ENCODE assay signal across 22 cellular contexts in genomic region chr4:3200423-3201090, GRCh38. TPM values are rescaled to one million over a fixed set of nuclear protein-coding genes. Genes with fewer than 3 reads are reported as not detected.
DNase-seq lines count a peak whose midpoint lies in the region; ATAC-seq and TF ChIP-seq lines count a peak whose summit lies in the region.
"Had no signal": no experiment of that assay in that cellular context is flagged by ENCODE, and none has a peak within 500 bp of the region (broad histone marks: within the 10 kb centered on the region; RNA-seq: fewer than 3 reads in every experiment).

No MANE protein-coding gene starts in this region.

- H3K36me3 Mint-ChIP-seq in CD14-positive monocyte (peaks cover 72 to 82% of the 10 kb centered on the region in 2 donors), endodermal cell (ENCODE audit: low read depth) (peaks cover 40% of the 10 kb centered on the region)

- in situ Hi-C loops in IMR-90 (cut with MboI; ENCODE audit: low sequenced_read_pairs) = no loop called here

- H2AK5ac ChIP-seq in IMR-90 (ENCODE audit: low read depth, low read length) = no peak overlapping the region

- H3K9me1 ChIP-seq in IMR-90 (ENCODE audit: insufficient read depth, low read length) = peaks cover 16% of the 10 kb centered on the region

- no peak overlapping the region for H2BK20ac ChIP-seq in IMR-90 (ENCODE audit: low read depth, low read length)

- ATAC-seq in IMR-90 (ENCODE audit: low read depth) (no peak), sciatic nerve (no peak), HG03025 (IDR thresholded peaks at IDR 0.05; ENCODE audit: low FRiP score, unreplicated experiment) (no peak)
- ATAC-seq: activated CD4-positive, alpha-beta T cell treated with anti-CD3 and anti-CD28 coated beads for 36 hours; body of pancreas; HCT116 had no signal

- POLR2A ChIA-PET in IMR-90 (lab: Charles Lee; ENCODE audit: unreplicated experiment) = no interaction called here

- no peak overlapping the region for H3K4ac ChIP-seq in IMR-90 (ENCODE audit: low read depth, low read length)

- intact Hi-C loops in CD14-positive monocyte (cut with micrococcal nuclease) = no loop called here
- intact Hi-C loops in IMR-90 (cut with micrococcal nuclease) = no loop called here
- intact Hi-C loops in sciatic nerve (cut with DNase I) = no loop called here

- TSS peak; percentile 10 for BruUV-seq in IMR-90 (replicated peaks; lab: Mats Ljungman, UMichigan)

- H2AK9ac ChIP-seq in IMR-90 (replicated peaks; ENCODE audit: low read depth, low read length, poor library complexity) = no peak overlapping the region

- DNase-seq in CD14-positive monocyte (ENCODE audit: low spot score) (no peak), IMR-90 (no peak), endodermal cell (peak; percentile 34), sciatic nerve (ENCODE audit: low spot score) (peak; percentile 48), Ammon's horn (ENCODE audit: low spot score) (no peak), RPMI8226 (no peak)
- DNase-seq in effector memory CD4-positive, alpha-beta T cell = no peak
- DNase-seq: activated CD4-positive, alpha-beta T cell treated with anti-CD3 and anti-CD28 coated beads for 36 hours; activated naive CD8-positive, alpha-beta T cell treated with anti-CD3 and anti-CD28 coated beads, Interleukin-2, amount 10 ng/mL, durations not matched to agents 7 days and 5 days; CD8-positive, alpha-beta memory T cell; DMS153; GF-D8; glutamatergic neuron; KBM-7; left cardiac atrium; NCI-H187 treated with DMSO at 0.1 percent for 48 hours; nephron progenitor cell; sigmoid colon had no signal

- H3K27me3 Mint-ChIP-seq in CD14-positive monocyte (ENCODE audit: low read depth in 3 of 3) (peaks cover 0 to 2% (median 0%) of the 10 kb centered on the region in 3 donors), endodermal cell (ENCODE audit: insufficient read depth) (no peaks in the 10 kb centered on the region)
- H3K27me3 Mint-ChIP-seq: activated CD4-positive, alpha-beta T cell treated with anti-CD3 and anti-CD28 coated beads for 36 hours; activated naive CD8-positive, alpha-beta T cell treated with anti-CD3 and anti-CD28 coated beads, Interleukin-2, amount 10 ng/mL, durations not matched to agents 7 days and 5 days; CD8-positive, alpha-beta memory T cell had no signal

- H2AFZ ChIP-seq in IMR-90 (replicated peaks; ENCODE audit: low read length, poor library complexity) = no peak overlapping the region

- H3K4me1 Mint-ChIP-seq in CD14-positive monocyte (peaks cover 32% of the 10 kb centered on the region), endodermal cell (no peaks in the 10 kb centered on the region)

- H3K27me3 ChIP-seq in IMR-90 (ENCODE audit: control insufficient read depth, insufficient read depth, low read length) (no peaks in the 10 kb centered on the region), endodermal cell (ENCODE audit: control insufficient read depth, insufficient read depth, low read length, poor library complexity, severe bottlenecking) (no peaks in the 10 kb centered on the region)
- H3K27me3 ChIP-seq in effector memory CD4-positive, alpha-beta T cell (replicated peaks; ENCODE audit: control insufficient read depth, insufficient read depth, low read length, poor library complexity, severe bottlenecking) = no peaks in the 10 kb centered on the region
- H3K27me3 ChIP-seq: body of pancreas, sigmoid colon had no signal

- H3K9me3 Mint-ChIP-seq in CD14-positive monocyte (no peaks in the 10 kb centered on the region), endodermal cell (no peaks in the 10 kb centered on the region)
- H3K9me3 Mint-ChIP-seq: activated naive CD8-positive, alpha-beta T cell treated with anti-CD3 and anti-CD28 coated beads, Interleukin-2, amount 10 ng/mL, durations not matched to agents 7 days and 5 days; CD8-positive, alpha-beta memory T cell; mesothelial cell of epicardium; nephron progenitor cell had no signal

- H4K8ac ChIP-seq in IMR-90 (ENCODE audit: low read depth in 2 of 2, low read length in 2 of 2) = no peak overlapping the region

- H3K27ac Mint-ChIP-seq in CD14-positive monocyte (peak overlapping the region in 4 of 7 donors; percentile 21 to 98 (median 74)), endodermal cell (no peak overlapping the region)
- H3K27ac Mint-ChIP-seq: activated CD4-positive, alpha-beta T cell treated with anti-CD3 and anti-CD28 coated beads for 36 hours; activated naive CD8-positive, alpha-beta T cell treated with anti-CD3 and anti-CD28 coated beads, Interleukin-2, amount 10 ng/mL, durations not matched to agents 7 days and 5 days; mesothelial cell of epicardium had no signal

- H3K36me3 ChIP-seq in IMR-90 (ENCODE audit: control insufficient read depth, insufficient read depth, low read length) (peaks cover 18% of the 10 kb centered on the region; the same call in 1 of the 2 replicates), endodermal cell (ENCODE audit: control insufficient read depth, insufficient read depth, low read length) (peaks cover 74% of the 10 kb centered on the region)
- H3K36me3 ChIP-seq in effector memory CD4-positive, alpha-beta T cell (ENCODE audit: control insufficient read depth, insufficient read depth, low read length) = no peaks in the 10 kb centered on the region

- H2BK5ac ChIP-seq in IMR-90 (ENCODE audit: low read depth, low read length, poor library complexity, severe bottlenecking) = no peak overlapping the region

- H3K18ac ChIP-seq in IMR-90 (ENCODE audit: low read depth, low read length) = no peak overlapping the region

- H3K4me1 ChIP-seq in IMR-90 (ENCODE audit: control insufficient read depth, insufficient read depth, low read length) (peaks cover 18% of the 10 kb centered on the region), endodermal cell (ENCODE audit: control insufficient read depth, insufficient read depth, low read length) (no peaks in the 10 kb centered on the region)
- H3K4me1 ChIP-seq in effector memory CD4-positive, alpha-beta T cell (ENCODE audit: control insufficient read depth, insufficient read depth, low read length, poor library complexity, severe bottlenecking) = peaks cover 43% of the 10 kb centered on the region

- H4K91ac ChIP-seq in IMR-90 (ENCODE audit: insufficient read depth, low read depth, low read length) = no peak overlapping the region

- peaks cover 13% of the 10 kb centered on the region; the same call in 1 of the 2 replicates for H4K20me1 ChIP-seq in IMR-90 (ENCODE audit: insufficient read depth, low read length)

- dilution Hi-C loops in IMR-90 (cut with HindIII; ENCODE audit: low sequenced_read_pairs, unreplicated experiment) = no loop called here

- no peak overlapping the region for H3K27ac ChIP-seq in IMR-90 (ENCODE audit: insufficient read depth, low read length)
- H3K27ac ChIP-seq in endodermal cell (ENCODE audit: low read depth, low read length) = no peak overlapping the region
- H3K27ac ChIP-seq in effector memory CD4-positive, alpha-beta T cell (ENCODE audit: insufficient read depth, low read length, poor library complexity, severe bottlenecking) = no peak overlapping the region

- no peak overlapping the region for H3K4me3 Mint-ChIP-seq in CD14-positive monocyte
- no peak overlapping the region for H3K4me3 Mint-ChIP-seq in endodermal cell
- H3K4me3 Mint-ChIP-seq: activated CD4-positive, alpha-beta T cell treated with anti-CD3 and anti-CD28 coated beads for 36 hours; activated naive CD8-positive, alpha-beta T cell treated with anti-CD3 and anti-CD28 coated beads, Interleukin-2, amount 10 ng/mL, durations not matched to agents 7 days and 5 days; mesothelial cell of epicardium; nephron progenitor cell had no signal

- H2BK120ac ChIP-seq in IMR-90 (ENCODE audit: low read depth, low read length) = no peak overlapping the region

- no peak overlapping the region for H3K9ac ChIP-seq in IMR-90 (ENCODE audit: low read depth, low read length)
- H3K9ac ChIP-seq in endodermal cell (ENCODE audit: extremely low read depth, low read length, poor library complexity, severe bottlenecking) = no peak overlapping the region

- H2BK15ac ChIP-seq in IMR-90 (ENCODE audit: low read depth, low read length) = no peak overlapping the region

- no peak for TF ChIP-seq RAD21 in IMR-90 (IDR thresholded peaks at IDR 0.05; ENCODE audit: low read length)

- CTCF ChIA-PET in IMR-90 (lab: Yijun Ruan, JAX) = interaction anchor here (0.6 to 1.6 kb wide), 3 partner anchors 9 to 314 kb away, joined by 3 read pairs; no protein-coding TSS in a partner anchor

- no peak for TF ChIP-seq CTCF in CD14-positive monocyte (IDR thresholded peaks at IDR 0.05)
- TF ChIP-seq CTCF in IMR-90 (conservative IDR thresholded peaks at IDR 0.05; ENCODE audit: low read depth, low read length) = no peak
- TF ChIP-seq CTCF in endodermal cell (conservative IDR thresholded peaks at IDR 0.05) = no peak

- peak overlapping the region; percentile 32; the same call in 1 of the 2 replicates for H3K14ac ChIP-seq in IMR-90 (replicated peaks; ENCODE audit: low read depth, low read length)

- H3K23ac ChIP-seq in IMR-90 (ENCODE audit: low read depth, low read length) = no peak overlapping the region

- H3K4me3 ChIP-seq in IMR-90 (ENCODE audit: insufficient read depth, low read depth, low read length) = no peak overlapping the region
- no peak overlapping the region for H3K4me3 ChIP-seq in endodermal cell (ENCODE audit: low read length)
- H3K4me3 ChIP-seq in effector memory CD4-positive, alpha-beta T cell (ENCODE audit: insufficient read depth, low read depth, low read length, poor library complexity, severe bottlenecking) = no peak overlapping the region
- H3K4me3 ChIP-seq: body of pancreas, sigmoid colon had no signal

- no peaks in the 10 kb centered on the region for H3K9me3 ChIP-seq in IMR-90 (ENCODE audit: control insufficient read depth, insufficient read depth, low read length)
- H3K9me3 ChIP-seq in endodermal cell (ENCODE audit: control insufficient read depth, low read length) = no peaks in the 10 kb centered on the region
- H3K9me3 ChIP-seq in effector memory CD4-positive, alpha-beta T cell (ENCODE audit: control insufficient read depth, low read length) = no peaks in the 10 kb centered on the region
- H3K9me3 ChIP-seq: body of pancreas, sigmoid colon had no signal

- no peak overlapping the region for H3K56ac ChIP-seq in IMR-90 (ENCODE audit: extremely low read depth, insufficient read depth, low read length)

- no peak overlapping the region for H4K5ac ChIP-seq in IMR-90 (ENCODE audit: low read depth, low read length)

- no peak overlapping the region for H3K4me2 ChIP-seq in IMR-90 (ENCODE audit: low read depth, low read length)

- peaks cover 0 to 14% of the 10 kb centered on the region in 2 experiments; a peak in 3 of 4 replicates for H3K79me1 ChIP-seq in IMR-90 (ENCODE audit: low read depth in 1 of 2, low read length in 2 of 2)

- TF ChIP-seq POLR2A in IMR-90 (IDR thresholded peaks at IDR 0.05; ENCODE audit: low read depth, low read length) = no peak

- WGBS in IMR-90 (ENCODE audit: extremely low coverage in 2 of 2, insufficient read length in 1 of 2), 2 experiments = 75% methylated on average over 6 of the region's 8 CpGs; no CpG with 5 or more reads in 1 of the 2 experiments
- WGBS in endodermal cell (ENCODE audit: insufficient coverage in 1 of 2, insufficient read length in 1 of 2), 2 experiments = 95 to 100% methylated on average over 5 to 8 of the region's 8 CpGs

RNA-seq across cellular contexts. Expression of gene MSANTD1, which starts 48.4 kb away (rescaled TPM):
- polyA plus RNA-seq in CD14-positive monocyte = not detected
- total RNA-seq in IMR-90 (2012; rRNA removed) = under 0.01 and 0.28 TPM in 2 replicates
- 0.07 and 0.09 TPM in 2 replicates for polyA plus RNA-seq in IMR-90 (2012; rRNA removed)
- 0.07 TPM in 1 of 2 replicates, not detected in the other for polyA plus RNA-seq in IMR-90 (2012; cell fraction: cytosol; rRNA removed)
- 1.2 and 2.0 TPM in 2 replicates for polyA plus RNA-seq in IMR-90 (2012; cell fraction: nucleus; rRNA removed; ENCODE audit: low replicate concordance)
- 1 to 10 TPM in 1 of 2 donors, under 1 TPM in 1; 1.00 to 2.5 TPM for total RNA-seq in endodermal cell
- polyA plus RNA-seq in endodermal cell (2013, experiment 1 of 2) = 0.32 TPM
- polyA plus RNA-seq in endodermal cell (2013, experiment 2 of 2) = 0.41 TPM
- total RNA-seq in sciatic nerve = 1.8 TPM
- polyA plus RNA-seq: CD8-positive, alpha-beta memory T cell had no signal

Comparison
In these comparisons a context has a peak if more than half of its experiments do, and no peak if none do; other contexts are left out.
1. DNase-seq: peak in endodermal cell (single experiment) and sciatic nerve (single experiment); none in CD14-positive monocyte (single experiment), IMR-90 (single experiment), Ammon's horn (single experiment), effector memory CD4-positive, alpha-beta T cell (0 of 3) and RPMI8226 (single experiment).